In genomic region chr14:102087762-102088011, GRCh38 we compare ENCODE assay signal across 8 cellular contexts. TPM values are rescaled to one million over a fixed set of nuclear protein-coding genes. Genes with fewer than 3 reads are reported as not detected.
A peak's percentile ranks its signal among the peaks of the same experiment; 100 is the strongest.
DNase-seq lines count a peak whose midpoint lies in the region; ATAC-seq and TF ChIP-seq lines count a peak whose summit lies in the region.

No MANE protein-coding gene starts in this region.

- no peaks in the 10 kb centered on the region for H3K27me3 Mint-ChIP-seq in activated naive CD4-positive, alpha-beta T cell treated with anti-CD3 and anti-CD28 coated beads for 36 hours (ENCODE audit: low read depth)

- H3K36me3 Mint-ChIP-seq in activated naive CD4-positive, alpha-beta T cell treated with anti-CD3 and anti-CD28 coated beads for 36 hours (ENCODE audit: low read depth) = peaks cover 38% of the 10 kb centered on the region

- no peak for TF ChIP-seq POLR2A in transverse colon (IDR thresholded peaks at IDR 0.05)

- no peak for DNase-seq in activated naive CD4-positive, alpha-beta T cell treated with anti-CD3 and anti-CD28 coated beads for 36 hours
- no peak for DNase-seq in activated naive CD4-positive, alpha-beta T cell treated with Interleukin-2 at 50 U/mL for 16 hours
- DNase-seq in astrocyte of the cerebellum (ENCODE audit: low read depth) = no peak
- no peak for DNase-seq in lower lobe of right lung
- DNase-seq in transverse colon = no peak
- no peak for DNase-seq in NCI-H146 (lab: John Stamatoyannopoulos, UW)
- no peak for DNase-seq in DMS153 (lab: John Stamatoyannopoulos, UW)
- DNase-seq in occipital lobe (lab: John Stamatoyannopoulos, UW) = no peak

- intact Hi-C loops in activated naive CD4-positive, alpha-beta T cell treated with anti-CD3 and anti-CD28 coated beads for 36 hours (cut with micrococcal nuclease) = loop anchor here (1.0 to 5.0 kb wide), 12 partner anchors 53 to 1245 kb away; partner anchors contain the start of genes CINP, DYNC1H1, EIF5 and MOK
- intact Hi-C loops in lower lobe of right lung (cut with DNase I) (no loop called here), transverse colon (cut with DNase I; ENCODE audit: low total_unique reads) (loop anchor here (5.0 kb wide), 1 partner anchor 120 kb away; no protein-coding TSS in a partner anchor)

- 2 to 7% methylated on average over 10 to 11 of the region's 11 CpGs for whole genome bisulfite sequencing in transverse colon (ENCODE audit: low coverage in 1 of 2), 2 donors

- H3K4me3 ChIP-seq in astrocyte of the cerebellum (ENCODE audit: low read depth, low read length) = peak overlapping the region; percentile 60
- H3K4me3 ChIP-seq in lower lobe of right lung = peak overlapping the region; percentile 77
- H3K4me3 ChIP-seq in transverse colon = peak overlapping the region; percentile 95 to 99 (median 97)

- H3K4me3 Mint-ChIP-seq in activated naive CD4-positive, alpha-beta T cell treated with anti-CD3 and anti-CD28 coated beads for 36 hours = peak overlapping the region; percentile 88

- H3K36me3 ChIP-seq in lower lobe of right lung (peaks cover 34% of the 10 kb centered on the region), transverse colon (peaks cover 2 to 29% (median 15%) of the 10 kb centered on the region in 4 donors)

- in situ Hi-C loops in astrocyte of the cerebellum (cut with HindIII; ENCODE audit: low sequenced_read_pairs) = loop anchor here (25.0 kb wide), 1 partner anchor 225 kb away; the partner anchor contains the start of genes MOK and ZNF839
- in situ Hi-C loops in transverse colon (cut with MboI; ENCODE audit: low pct_ligation_motif_present in 1 of 4, low pct_unique_long_range_greater_than_20kb in 1 of 4, low sequenced_read_pairs in 3 of 4) = no loop called here

- ATAC-seq in lower lobe of right lung = no peak

- peaks cover 47% of the 10 kb centered on the region for H3K4me1 ChIP-seq in lower lobe of right lung
- peaks cover 20 to 42% (median 36%) of the 10 kb centered on the region in 4 donors for H3K4me1 ChIP-seq in transverse colon

- H3K9me3 ChIP-seq in lower lobe of right lung (no peaks in the 10 kb centered on the region), transverse colon (no peaks in the 10 kb centered on the region)

- no peaks in the 10 kb centered on the region for H3K27me3 ChIP-seq in lower lobe of right lung (ENCODE audit: low read depth)
- no peaks in the 10 kb centered on the region for H3K27me3 ChIP-seq in transverse colon

- H3K4me1 Mint-ChIP-seq in activated naive CD4-positive, alpha-beta T cell treated with anti-CD3 and anti-CD28 coated beads for 36 hours (ENCODE audit: low read depth) = peaks cover 43% of the 10 kb centered on the region

- H3K9me3 Mint-ChIP-seq in activated naive CD4-positive, alpha-beta T cell treated with anti-CD3 and anti-CD28 coated beads for 36 hours = no peaks in the 10 kb centered on the region

- H3K27ac ChIP-seq in lower lobe of right lung (peak overlapping the region; percentile 98), transverse colon (peak overlapping the region; percentile 100)

- TF ChIP-seq CTCF in astrocyte of the cerebellum (IDR thresholded peaks at IDR 0.05; ENCODE audit: low read depth, low read length, missing control alignments) (no peak), lower lobe of right lung (IDR thresholded peaks at IDR 0.05) (no peak), transverse colon (IDR thresholded peaks at IDR 0.05) (peak in 1 of 5 experiments; percentile 2)

- TF ChIP-seq EP300 in transverse colon (IDR thresholded peaks at IDR 0.05; ENCODE audit: low read depth) = no peak

- H3K27ac Mint-ChIP-seq in activated naive CD4-positive, alpha-beta T cell treated with anti-CD3 and anti-CD28 coated beads for 36 hours = peak overlapping the region; percentile 94

- CTCF ChIA-PET in activated naive CD4-positive, alpha-beta T cell treated with anti-CD3 and anti-CD28 coated beads for 36 hours (lab: Charles Lee) = interaction anchor here (0.8 to 1.2 kb wide), 3 partner anchors 9 to 227 kb away, joined by 3 to 4 read pairs (median 3); no protein-coding TSS in a partner anchor

RNA-seq across cellular contexts. Expression of gene HSP90AA1, which starts 0.8 kb away (rescaled TPM):
- 1,000 to 10,000 TPM; 1,286 to 1,366 TPM for total RNA-seq in activated naive CD4-positive, alpha-beta T cell treated with anti-CD3 and anti-CD28 coated beads for 36 hours
- total RNA-seq in lower lobe of right lung (540 TPM), transverse colon (100 to 1,000 TPM; 112 to 347 (median 235) TPM), occipital lobe (317 TPM)

RNA-seq across cellular contexts. Expression of gene WDR20, which starts 52.0 kb away (rescaled TPM):
- 10 to 100 TPM; 20.5 to 21.4 TPM for total RNA-seq in activated naive CD4-positive, alpha-beta T cell treated with anti-CD3 and anti-CD28 coated beads for 36 hours
- total RNA-seq in lower lobe of right lung (26.2 TPM), transverse colon (10 to 100 TPM; 21.3 to 31.3 (median 24.6) TPM), occipital lobe (36.0 TPM)
